Comparison of ENCODE assay signal across 21 cellular contexts in the genomic region with DNA sequence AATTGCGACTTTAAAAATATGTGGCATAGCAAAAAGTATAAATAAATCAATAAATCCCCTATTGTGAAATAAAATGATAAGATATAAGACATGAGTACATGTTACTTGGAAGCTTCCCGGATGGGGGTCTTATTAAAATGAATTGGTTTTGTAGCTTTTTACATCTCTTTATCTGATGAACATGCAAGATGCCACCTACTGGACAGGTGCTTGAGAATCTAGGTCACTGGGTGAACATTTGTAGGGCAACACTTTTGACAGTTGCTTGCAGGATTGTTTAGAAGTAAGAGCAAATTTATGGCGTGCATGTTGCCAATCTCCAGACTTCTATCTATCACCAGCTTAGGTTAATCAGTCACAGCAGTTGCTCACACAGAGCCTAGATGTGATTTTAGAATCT.
A peak's percentile ranks its signal among the peaks of the same experiment; 100 is the strongest.
DNase-seq lines count a peak whose midpoint lies in the region; ATAC-seq and TF ChIP-seq lines count a peak whose summit lies in the region.
"Had no signal": no experiment of that assay in that cellular context is flagged by ENCODE, and none has a peak within 500 bp of the region (broad histone marks: within the 10 kb centered on the region; RNA-seq: fewer than 3 reads in every experiment).

No MANE protein-coding gene starts in this region.

- peaks cover 16% of the 10 kb centered on the region for H3K27me3 Mint-ChIP-seq in MCF 10A (ENCODE audit: insufficient read depth, unreplicated experiment)
- H3K27me3 Mint-ChIP-seq in endodermal cell (ENCODE audit: insufficient read depth): no peaks in the 10 kb centered on the region
- H3K27me3 Mint-ChIP-seq in activated naive CD4-positive, alpha-beta T cell treated with anti-CD3 and anti-CD28 coated beads, Interleukin-2, amount 10 ng/mL, durations not matched to agents 7 days and 5 days: no peaks in the 10 kb centered on the region
- H3K27me3 Mint-ChIP-seq: activated CD8-positive, alpha-beta memory T cell treated with anti-CD3 and anti-CD28 coated beads, Interleukin-2, amount 10 ng/mL, durations not matched to agents 7 days and 5 days; stimulated activated naive CD8-positive, alpha-beta T cell treated with anti-CD3 and anti-CD28 coated beads, Interleukin-15, amount 100 ng/mL, for 72 hours had no signal

- H3K36me3 ChIP-seq in breast epithelium (no peaks in the 10 kb centered on the region), OCI-LY3 (replicated peaks; ENCODE audit: low read depth, low read length) (no peaks in the 10 kb centered on the region), endodermal cell (ENCODE audit: control insufficient read depth, insufficient read depth, low read length) (no peaks in the 10 kb centered on the region), body of pancreas (replicated peaks in 1 of 2; ENCODE audit: insufficient read depth in 1 of 2, low read depth in 2 of 2) (no peaks in the 10 kb centered on the region)
- H3K36me3 ChIP-seq: heart left ventricle, left lung, Peyer's patch, transverse colon had no signal

- H3K79me2 ChIP-seq in OCI-LY3 (ENCODE audit: low read length): no peaks in the 10 kb centered on the region

- TF ChIP-seq POLR2A in breast epithelium (IDR thresholded peaks at IDR 0.05): no peak
- no peak for TF ChIP-seq POLR2A in body of pancreas (IDR thresholded peaks at IDR 0.05)

- H3K4me1 Mint-ChIP-seq in MCF 10A (ENCODE audit: insufficient read depth, unreplicated experiment) (no peaks in the 10 kb centered on the region), endodermal cell (peaks cover 5% of the 10 kb centered on the region)
- H3K4me1 Mint-ChIP-seq in activated naive CD4-positive, alpha-beta T cell treated with anti-CD3 and anti-CD28 coated beads, Interleukin-2, amount 10 ng/mL, durations not matched to agents 7 days and 5 days: no peaks in the 10 kb centered on the region
- H3K4me1 Mint-ChIP-seq: activated CD4-positive, alpha-beta T cell treated with anti-CD3 and anti-CD28 coated beads, Interleukin-2, amount 10 ng/mL, durations not matched to agents 24 days and 14 days; activated CD8-positive, alpha-beta memory T cell treated with anti-CD3 and anti-CD28 coated beads, Interleukin-2, amount 10 ng/mL, durations not matched to agents 7 days and 5 days had no signal

- DNase-seq in MCF 10A (ENCODE audit: unreplicated experiment) (peak; percentile 12), breast epithelium (ENCODE audit: low spot score in 2 of 2) (no peak), endodermal cell (no peak), SIG-M5 treated with dmso at 0.1 percent for 504 hours (lab: John Stamatoyannopoulos, UW; ENCODE audit: unreplicated experiment) (no peak), COLO668 (lab: John Stamatoyannopoulos, UW; ENCODE audit: unreplicated experiment) (no peak), body of pancreas (no peak)
- DNase-seq in activated naive CD4-positive, alpha-beta T cell treated with anti-CD3 and anti-CD28 coated beads, Interleukin-2, amount 10 ng/mL, durations not matched to agents 7 days and 5 days: no peak
- DNase-seq: activated CD4-positive, alpha-beta T cell treated with anti-CD3 and anti-CD28 coated beads, Interleukin-2, amount 10 ng/mL, durations not matched to agents 24 days and 14 days; activated CD8-positive, alpha-beta memory T cell treated with anti-CD3 and anti-CD28 coated beads, Interleukin-2, amount 10 ng/mL, durations not matched to agents 7 days and 5 days; activated naive CD4-positive, alpha-beta T cell treated with anti-CD3 and anti-CD28 coated beads, Interleukin-2, amount 50 U/mL, for 16 hours; central memory CD4-positive, alpha-beta T cell; heart left ventricle; left lung; naive thymus-derived CD4-positive, alpha-beta T cell; NCI-H146; Peyer's patch; retina; stimulated activated naive CD8-positive, alpha-beta T cell treated with anti-CD3 and anti-CD28 coated beads, Interleukin-15, amount 100 ng/mL, for 72 hours; T-helper 2 cell; transverse colon had no signal

- no peak overlapping the region for H3K4me3 Mint-ChIP-seq in MCF 10A (ENCODE audit: unreplicated experiment)
- no peak overlapping the region for H3K4me3 Mint-ChIP-seq in endodermal cell
- no peak overlapping the region for H3K4me3 Mint-ChIP-seq in activated naive CD4-positive, alpha-beta T cell treated with anti-CD3 and anti-CD28 coated beads, Interleukin-2, amount 10 ng/mL, durations not matched to agents 7 days and 5 days
- H3K4me3 Mint-ChIP-seq: activated CD4-positive, alpha-beta T cell treated with anti-CD3 and anti-CD28 coated beads, Interleukin-2, amount 10 ng/mL, durations not matched to agents 24 days and 14 days; activated CD8-positive, alpha-beta memory T cell treated with anti-CD3 and anti-CD28 coated beads, Interleukin-2, amount 10 ng/mL, durations not matched to agents 7 days and 5 days; naive thymus-derived CD4-positive, alpha-beta T cell; stimulated activated naive CD8-positive, alpha-beta T cell treated with anti-CD3 and anti-CD28 coated beads, Interleukin-15, amount 100 ng/mL, for 72 hours had no signal

- H3K27ac Mint-ChIP-seq in MCF 10A (ENCODE audit: low read depth, unreplicated experiment): no peak overlapping the region
- H3K27ac Mint-ChIP-seq in endodermal cell: no peak overlapping the region
- no peak overlapping the region for H3K27ac Mint-ChIP-seq in activated naive CD4-positive, alpha-beta T cell treated with anti-CD3 and anti-CD28 coated beads, Interleukin-2, amount 10 ng/mL, durations not matched to agents 7 days and 5 days
- H3K27ac Mint-ChIP-seq: activated CD4-positive, alpha-beta T cell treated with anti-CD3 and anti-CD28 coated beads, Interleukin-2, amount 10 ng/mL, durations not matched to agents 24 days and 14 days; activated CD8-positive, alpha-beta memory T cell treated with anti-CD3 and anti-CD28 coated beads, Interleukin-2, amount 10 ng/mL, durations not matched to agents 7 days and 5 days; stimulated activated naive CD8-positive, alpha-beta T cell treated with anti-CD3 and anti-CD28 coated beads, Interleukin-15, amount 100 ng/mL, for 72 hours had no signal

- WGBS in endodermal cell (ENCODE audit: insufficient coverage in 1 of 2, insufficient read length in 1 of 2), 2 experiments: 86% methylated on average over 2 of the region's 3 CpGs; no CpG with 5 or more reads in 1 of the 2 experiments
- WGBS in body of pancreas, 2 donors: 55 to 56% methylated on average over 3 of the region's 3 CpGs

- CTCF ChIA-PET in MCF 10A (lab: Yijun Ruan, JAX): interaction anchor here (0.6 to 0.9 kb wide), 2 partner anchors 604 to 1045 kb away, joined by 3 read pairs; no protein-coding TSS in a partner anchor
- CTCF ChIA-PET in activated naive CD4-positive, alpha-beta T cell treated with anti-CD3 and anti-CD28 coated beads, Interleukin-2, amount 10 ng/mL, durations not matched to agents 7 days and 5 days (lab: Charles Lee): no interaction called here

- H3K4me1 ChIP-seq in breast epithelium (no peaks in the 10 kb centered on the region), OCI-LY3 (ENCODE audit: low read length) (no peaks in the 10 kb centered on the region), endodermal cell (ENCODE audit: control insufficient read depth, insufficient read depth, low read length) (no peaks in the 10 kb centered on the region), body of pancreas (no peaks in the 10 kb centered on the region)
- H3K4me1 ChIP-seq: heart left ventricle, left lung, Peyer's patch, transverse colon had no signal

- H3K27ac ChIP-seq in breast epithelium (no peak overlapping the region), OCI-LY3 (ENCODE audit: low read length) (no peak overlapping the region), endodermal cell (ENCODE audit: low read depth, low read length) (no peak overlapping the region), body of pancreas (no peak overlapping the region)
- H3K27ac ChIP-seq: heart left ventricle, left lung, Peyer's patch, transverse colon had no signal

- intact Hi-C loops in MCF 10A (cut with micrococcal nuclease) (no loop called here), breast epithelium (cut with DNase I; ENCODE audit: low total_unique reads) (no loop called here), body of pancreas (cut with DNase I) (no loop called here)

- no peaks in the 10 kb centered on the region for H4K20me1 ChIP-seq in OCI-LY3 (ENCODE audit: insufficient read depth, low read length)

- H3K9ac ChIP-seq in OCI-LY3 (ENCODE audit: low read length) (no peak overlapping the region), endodermal cell (ENCODE audit: extremely low read depth, low read length, poor library complexity, severe bottlenecking) (no peak overlapping the region)

- no TSS peak for BruUV-seq in MCF 10A (replicated peaks; lab: Mats Ljungman, UMichigan)

- no peak overlapping the region for H2AFZ ChIP-seq in OCI-LY3 (ENCODE audit: low read depth, low read length)

- H3K36me3 Mint-ChIP-seq in MCF 10A (ENCODE audit: insufficient read depth, unreplicated experiment) (no peaks in the 10 kb centered on the region), endodermal cell (ENCODE audit: low read depth) (no peaks in the 10 kb centered on the region)
- H3K36me3 Mint-ChIP-seq in activated naive CD4-positive, alpha-beta T cell treated with anti-CD3 and anti-CD28 coated beads, Interleukin-2, amount 10 ng/mL, durations not matched to agents 7 days and 5 days: no peaks in the 10 kb centered on the region
- H3K36me3 Mint-ChIP-seq: activated CD8-positive, alpha-beta memory T cell treated with anti-CD3 and anti-CD28 coated beads, Interleukin-2, amount 10 ng/mL, durations not matched to agents 7 days and 5 days; naive thymus-derived CD4-positive, alpha-beta T cell had no signal

- H3K4me2 ChIP-seq in OCI-LY3 (ENCODE audit: low read length): no peak overlapping the region

- H3K9me3 Mint-ChIP-seq in MCF 10A (ENCODE audit: unreplicated experiment): no peaks in the 10 kb centered on the region
- no peaks in the 10 kb centered on the region for H3K9me3 Mint-ChIP-seq in endodermal cell
- no peaks in the 10 kb centered on the region for H3K9me3 Mint-ChIP-seq in activated naive CD4-positive, alpha-beta T cell treated with anti-CD3 and anti-CD28 coated beads, Interleukin-2, amount 10 ng/mL, durations not matched to agents 7 days and 5 days
- H3K9me3 Mint-ChIP-seq: activated CD4-positive, alpha-beta T cell treated with anti-CD3 and anti-CD28 coated beads, Interleukin-2, amount 10 ng/mL, durations not matched to agents 24 days and 14 days; naive thymus-derived CD4-positive, alpha-beta T cell; stimulated activated naive CD8-positive, alpha-beta T cell treated with anti-CD3 and anti-CD28 coated beads, Interleukin-15, amount 100 ng/mL, for 72 hours had no signal

- H3K4me3 ChIP-seq in breast epithelium: no peak overlapping the region
- no peak overlapping the region for H3K4me3 ChIP-seq in OCI-LY3 (ENCODE audit: low read length)
- no peak overlapping the region for H3K4me3 ChIP-seq in endodermal cell (ENCODE audit: low read length)
- H3K4me3 ChIP-seq in body of pancreas: no peak overlapping the region
- H3K4me3 ChIP-seq: heart left ventricle, left lung, Peyer's patch, transverse colon had no signal

- H3K27me3 ChIP-seq in breast epithelium (no peaks in the 10 kb centered on the region), OCI-LY3 (ENCODE audit: low read depth, low read length) (peaks cover 19% of the 10 kb centered on the region), endodermal cell (ENCODE audit: control insufficient read depth, insufficient read depth, low read length, poor library complexity, severe bottlenecking) (no peaks in the 10 kb centered on the region), body of pancreas (no peaks in the 10 kb centered on the region)
- H3K27me3 ChIP-seq: heart left ventricle, left lung, Peyer's patch, transverse colon had no signal

- H3K9me3 ChIP-seq in breast epithelium (no peaks in the 10 kb centered on the region), OCI-LY3 (ENCODE audit: insufficient read depth, low read length) (no peaks in the 10 kb centered on the region), endodermal cell (ENCODE audit: control insufficient read depth, low read length) (no peaks in the 10 kb centered on the region), body of pancreas (no peaks in the 10 kb centered on the region)
- H3K9me3 ChIP-seq: heart left ventricle, left lung, Peyer's patch, transverse colon had no signal

- ATAC-seq in body of pancreas: no peak
- ATAC-seq: activated CD8-positive, alpha-beta memory T cell treated with anti-CD3 and anti-CD28 coated beads, Interleukin-2, amount 10 ng/mL, durations not matched to agents 7 days and 5 days; heart left ventricle; left lung; naive thymus-derived CD4-positive, alpha-beta T cell; stimulated activated naive CD8-positive, alpha-beta T cell treated with anti-CD3 and anti-CD28 coated beads, Interleukin-15, amount 100 ng/mL, for 72 hours had no signal

- TF ChIP-seq CTCF in MCF 10A (IDR thresholded peaks at IDR 0.05; ENCODE audit: unreplicated experiment) (no peak), breast epithelium (IDR thresholded peaks at IDR 0.05) (no peak), OCI-LY3 (IDR thresholded peaks at IDR 0.05; ENCODE audit: low read depth, low read length) (peak; percentile 38; the same call in 1 of the 2 replicates), endodermal cell (conservative IDR thresholded peaks at IDR 0.05) (peak; percentile 52), body of pancreas (IDR thresholded peaks at IDR 0.05) (peak in 2 of 7 experiments; percentile 7 to 17)

- POLR2A ChIA-PET in MCF 10A (lab: Yijun Ruan, JAX): no interaction called here

Comparison
In these comparisons a context has a peak if more than half of its experiments do, and no peak if none do; other contexts are left out.
1. CTCF ChIP-seq: peak in OCI-LY3 (single experiment) and endodermal cell (single experiment); none in MCF 10A (single experiment) and breast epithelium (0 of 3).